15 cellular contexts compared by ENCODE assay signal in the genomic region with DNA sequence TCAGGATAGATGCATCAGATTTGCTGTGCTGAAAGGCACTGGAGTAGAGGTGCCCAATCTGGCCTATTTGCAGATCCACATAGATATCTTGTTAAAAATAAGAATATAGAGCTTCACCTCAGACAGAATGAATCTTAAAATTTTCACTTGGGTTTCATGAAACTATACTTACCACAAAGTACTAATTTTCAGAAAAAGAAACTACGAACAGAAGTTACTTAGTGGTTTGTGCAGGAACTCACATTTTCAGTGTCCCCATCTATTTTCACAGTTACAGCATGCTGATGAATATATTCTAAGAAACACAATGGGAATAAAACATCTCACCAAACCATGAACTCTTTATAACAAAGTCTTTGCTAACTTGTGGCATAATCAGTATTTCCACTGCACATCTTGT.
"Had no signal": no experiment of that assay in that cellular context is flagged by ENCODE, and none has a peak within 500 bp of the region (broad histone marks: within the 10 kb centered on the region; RNA-seq: fewer than 3 reads in every experiment).

No MANE protein-coding gene starts in this region.

- H3K4me1 ChIP-seq: foreskin keratinocyte, left lung, lower lobe of right lung, pancreas had no signal

- DNase-seq: dermis blood vessel endothelial cell; foreskin keratinocyte; immature natural killer cell; left lung; lower lobe of right lung; natural killer cell; occipital lobe; pancreas; right cardiac atrium; small intestine; stimulated activated CD4-positive, alpha-beta T cell treated with anti-CD3 and anti-CD28 coated beads, Interleukin-12 subunit alpha, Interleukin-12 subunit beta, amount 100 ng/mL, for 4 hours; stimulated activated naive CD4-positive, alpha-beta T cell; stomach; substantia nigra; trophoblast cell had no signal

- ATAC-seq: foreskin keratinocyte, left lung, lower lobe of right lung, natural killer cell, pancreas, right cardiac atrium had no signal

- H3K36me3 ChIP-seq: left lung, lower lobe of right lung, pancreas, stomach had no signal

- H3K4me3 ChIP-seq: left lung, lower lobe of right lung, pancreas, stomach had no signal

- H3K9me3 ChIP-seq: left lung, lower lobe of right lung, pancreas, stomach had no signal

- H3K27me3 ChIP-seq: foreskin keratinocyte, left lung, stomach had no signal

- H3K27ac ChIP-seq: foreskin keratinocyte, left lung, lower lobe of right lung, pancreas, stomach had no signal
